ENCODE assay signal across 9 cellular contexts in genomic region chr11:69048056-69048717, GRCh38. TPM values are rescaled to one million over a fixed set of nuclear protein-coding genes. Genes with fewer than 3 reads are reported as not detected.
DNase-seq lines count a peak whose midpoint lies in the region; ATAC-seq and TF ChIP-seq lines count a peak whose summit lies in the region.
"Had no signal": no experiment of that assay in that cellular context is flagged by ENCODE, and none has a peak within 500 bp of the region (broad histone marks: within the 10 kb centered on the region; RNA-seq: fewer than 3 reads in every experiment).

No MANE protein-coding gene starts in this region.

- peak overlapping the region; percentile 94 to 99 for H3K27ac ChIP-seq in tibial artery

- peaks cover 0 to 62% (median 42%) of the 10 kb centered on the region in 4 donors for H3K4me1 ChIP-seq in tibial artery

- peaks cover 0 to 1% (median 0%) of the 10 kb centered on the region in 3 donors for H3K36me3 ChIP-seq in tibial artery

- peaks cover 16% of the 10 kb centered on the region for H3K4me1 Mint-ChIP-seq in activated naive CD4-positive, alpha-beta T cell treated with anti-CD3 and anti-CD28 coated beads for 36 hours (ENCODE audit: low read depth)
- no peaks in the 10 kb centered on the region for H3K4me1 Mint-ChIP-seq in activated T-helper 17 cell treated with anti-CD3 and anti-CD28 coated beads, Interleukin-2, amount 50 U/mL, for 72 hours
- H3K4me1 Mint-ChIP-seq in immature natural killer cell, result peaks cover 18 to 24% of the 10 kb centered on the region in 2 donors

- H3K4me3 Mint-ChIP-seq in activated naive CD4-positive, alpha-beta T cell treated with anti-CD3 and anti-CD28 coated beads for 36 hours, result peak overlapping the region; percentile 63
- peak overlapping the region; percentile 70 for H3K4me3 Mint-ChIP-seq in activated T-helper 17 cell treated with anti-CD3 and anti-CD28 coated beads, Interleukin-2, amount 50 U/mL, for 72 hours
- peak overlapping the region; percentile 73 to 81 (median 75) for H3K4me3 Mint-ChIP-seq in immature natural killer cell

- CTCF ChIA-PET in activated naive CD4-positive, alpha-beta T cell treated with anti-CD3 and anti-CD28 coated beads for 36 hours (lab: Charles Lee), result no interaction called here

- peak; percentile 29 for ATAC-seq in activated T-helper 17 cell treated with anti-CD3 and anti-CD28 coated beads, Interleukin-2, amount 50 U/mL, for 72 hours (replicated peaks)
- ATAC-seq in GM21528 (IDR thresholded peaks at IDR 0.05; ENCODE audit: low FRiP score, unreplicated experiment), result no peak

- no peak for DNase-seq in activated naive CD4-positive, alpha-beta T cell treated with anti-CD3 and anti-CD28 coated beads for 36 hours
- DNase-seq in activated naive CD4-positive, alpha-beta T cell treated with Interleukin-2 at 50 U/mL for 16 hours, result no peak
- DNase-seq in immature natural killer cell, result no peak
- DNase-seq in tibial artery, result no peak
- DNase-seq in NCI-H1092 (lab: John Stamatoyannopoulos, UW), result no peak
- no peak for DNase-seq in activated CD4-positive, CD25-positive, alpha-beta regulatory T cell treated with anti-CD3 and anti-CD28 coated beads, Interleukin-2, amount 50 U/mL, for 72 hours

- H3K36me3 Mint-ChIP-seq in activated naive CD4-positive, alpha-beta T cell treated with anti-CD3 and anti-CD28 coated beads for 36 hours (ENCODE audit: low read depth), result no peaks in the 10 kb centered on the region
- H3K36me3 Mint-ChIP-seq in activated T-helper 17 cell treated with anti-CD3 and anti-CD28 coated beads, Interleukin-2, amount 50 U/mL, for 72 hours (ENCODE audit: low read depth), result no peaks in the 10 kb centered on the region
- no peaks in the 10 kb centered on the region for H3K36me3 Mint-ChIP-seq in immature natural killer cell

- H3K9me3 ChIP-seq in tibial artery, result no peaks in the 10 kb centered on the region

- H3K27me3 Mint-ChIP-seq in activated naive CD4-positive, alpha-beta T cell treated with anti-CD3 and anti-CD28 coated beads for 36 hours (ENCODE audit: low read depth), result no peaks in the 10 kb centered on the region
- no peaks in the 10 kb centered on the region for H3K27me3 Mint-ChIP-seq in activated T-helper 17 cell treated with anti-CD3 and anti-CD28 coated beads, Interleukin-2, amount 50 U/mL, for 72 hours
- peaks cover 0 to 5% (median 3%) of the 10 kb centered on the region in 3 donors for H3K27me3 Mint-ChIP-seq in immature natural killer cell (ENCODE audit: low read depth in 3 of 3)

- no peaks in the 10 kb centered on the region for H3K27me3 ChIP-seq in tibial artery

- intact Hi-C loops in activated naive CD4-positive, alpha-beta T cell treated with anti-CD3 and anti-CD28 coated beads for 36 hours (cut with micrococcal nuclease), result loop anchor here (1.0 to 5.0 kb wide), 5 partner anchors 145 to 1154 kb away; partner anchors contain the start of genes FADD, IGHMBP2, MRPL21 and PPP6R3
- intact Hi-C loops in tibial artery (cut with DNase I; ENCODE audit: low total_unique reads), result loop anchor here (5.0 kb wide), 1 partner anchor 36 kb away; the partner anchor contains the start of gene MRGPRF

- no peak for TF ChIP-seq CTCF in tibial artery (IDR thresholded peaks at IDR 0.05)

- peak overlapping the region; percentile 95 to 100 for H3K4me3 ChIP-seq in tibial artery

- H3K27ac Mint-ChIP-seq in activated naive CD4-positive, alpha-beta T cell treated with anti-CD3 and anti-CD28 coated beads for 36 hours, result no peak overlapping the region
- H3K27ac Mint-ChIP-seq in activated T-helper 17 cell treated with anti-CD3 and anti-CD28 coated beads, Interleukin-2, amount 50 U/mL, for 72 hours, result peak overlapping the region; percentile 76
- H3K27ac Mint-ChIP-seq in immature natural killer cell, result peak overlapping the region; percentile 73 to 86 (median 82)

- no peaks in the 10 kb centered on the region for H3K9me3 Mint-ChIP-seq in activated naive CD4-positive, alpha-beta T cell treated with anti-CD3 and anti-CD28 coated beads for 36 hours
- H3K9me3 Mint-ChIP-seq in activated T-helper 17 cell treated with anti-CD3 and anti-CD28 coated beads, Interleukin-2, amount 50 U/mL, for 72 hours, result no peaks in the 10 kb centered on the region
- H3K9me3 Mint-ChIP-seq in immature natural killer cell, result no peaks in the 10 kb centered on the region

RNA-seq across cellular contexts. Expression of gene TPCN2, which starts 0.5 kb away (rescaled TPM):
- total RNA-seq in activated naive CD4-positive, alpha-beta T cell treated with anti-CD3 and anti-CD28 coated beads for 36 hours, result 1 to 10 TPM; 7.0 to 8.0 TPM
- 10 to 100 TPM; 12.8 to 15.9 TPM for total RNA-seq in activated T-helper 17 cell treated with anti-CD3 and anti-CD28 coated beads, Interleukin-2, amount 50 U/mL, for 72 hours
- polyA plus RNA-seq in immature natural killer cell, result 1 to 10 TPM; 4.8 to 7.0 (median 5.0) TPM

RNA-seq across cellular contexts. Expression of gene MRGPRF, which starts 35.1 kb away (rescaled TPM):
- not detected for total RNA-seq in activated naive CD4-positive, alpha-beta T cell treated with anti-CD3 and anti-CD28 coated beads for 36 hours
- total RNA-seq in activated T-helper 17 cell treated with anti-CD3 and anti-CD28 coated beads, Interleukin-2, amount 50 U/mL, for 72 hours, result not detected
- polyA plus RNA-seq in immature natural killer cell, result not detected
- total RNA-seq: Daoy had no signal
